Comparison of ENCODE assay signal across 8 cellular contexts in genomic region chr1:117928881-117929339, GRCh38. TPM values are rescaled to one million over a fixed set of nuclear protein-coding genes. Genes with fewer than 3 reads are reported as not detected.
DNase-seq lines count a peak whose midpoint lies in the region; ATAC-seq and TF ChIP-seq lines count a peak whose summit lies in the region.

No MANE protein-coding gene starts in this region.

- no peaks in the 10 kb centered on the region for H3K9me3 Mint-ChIP-seq in Caco-2 (ENCODE audit: unreplicated experiment)
- no peaks in the 10 kb centered on the region for H3K9me3 Mint-ChIP-seq in activated T-helper 17 cell treated with anti-CD3 and anti-CD28 coated beads, Interleukin-2, amount 50 U/mL, for 72 hours
- no peaks in the 10 kb centered on the region for H3K9me3 Mint-ChIP-seq in nephron
- H3K9me3 Mint-ChIP-seq in type B pancreatic cell: no peaks in the 10 kb centered on the region

- peak overlapping the region; percentile 70 for H3K4me3 ChIP-seq in Caco-2 (ENCODE audit: low read depth, low read length)

- H3K9me3 ChIP-seq in Caco-2: no peaks in the 10 kb centered on the region

- H3K4me3 Mint-ChIP-seq in Caco-2 (ENCODE audit: unreplicated experiment): peak overlapping the region; percentile 97
- H3K4me3 Mint-ChIP-seq in activated T-helper 17 cell treated with anti-CD3 and anti-CD28 coated beads, Interleukin-2, amount 50 U/mL, for 72 hours: peak overlapping the region; percentile 99
- peak overlapping the region; percentile 95 to 98 (median 98) for H3K4me3 Mint-ChIP-seq in nephron
- H3K4me3 Mint-ChIP-seq in type B pancreatic cell: peak overlapping the region; percentile 98

- peak; percentile 56 to 58 for DNase-seq in Caco-2
- peak; percentile 74 for DNase-seq in NCI-H82 (lab: John Stamatoyannopoulos, UW)
- peak; percentile 16 for DNase-seq in fibroblast of the conjunctiva (ENCODE audit: low read depth)
- no peak for DNase-seq in type B pancreatic cell (ENCODE audit: extremely low spot score, unreplicated experiment)

- POLR2A ChIA-PET in Caco-2 (lab: Charles Lee): no interaction called here

- TF ChIP-seq CTCF in Caco-2 (IDR thresholded peaks at IDR 0.05; ENCODE audit: insufficient read depth in 1 of 2, low read depth in 1 of 2, low read length in 1 of 2, severe bottlenecking in 1 of 2, unreplicated experiment in 1 of 2) (no peak), nephron (IDR thresholded peaks at IDR 0.05; ENCODE audit: unreplicated experiment in 3 of 3) (peak in 1 of 3 experiments; percentile 30), type B pancreatic cell (conservative IDR thresholded peaks at IDR 0.05) (peak; percentile 31)

- intact Hi-C loops in Caco-2 (cut with micrococcal nuclease; ENCODE audit: unreplicated experiment): no loop called here

- H3K27me3 ChIP-seq in Caco-2 (replicated peaks; ENCODE audit: control insufficient read depth, insufficient read depth, low read length): no peaks in the 10 kb centered on the region

- H3K27ac Mint-ChIP-seq in Caco-2 (ENCODE audit: unreplicated experiment) (peak overlapping the region; percentile 98), nephron (peak overlapping the region; percentile 92 to 98 (median 93)), type B pancreatic cell (peak overlapping the region; percentile 64)
- peak overlapping the region; percentile 95 for H3K27ac Mint-ChIP-seq in activated T-helper 17 cell treated with anti-CD3 and anti-CD28 coated beads, Interleukin-2, amount 50 U/mL, for 72 hours

- no TSS peak for BruUV-seq in Caco-2 (replicated peaks; lab: Mats Ljungman, UMichigan)

- H3K4me1 Mint-ChIP-seq in Caco-2 (ENCODE audit: low read depth, unreplicated experiment) (peaks cover 10% of the 10 kb centered on the region), nephron (peaks cover 38% of the 10 kb centered on the region), type B pancreatic cell (ENCODE audit: unreplicated experiment) (peaks cover 37% of the 10 kb centered on the region)
- peaks cover 34% of the 10 kb centered on the region for H3K4me1 Mint-ChIP-seq in activated T-helper 17 cell treated with anti-CD3 and anti-CD28 coated beads, Interleukin-2, amount 50 U/mL, for 72 hours

- ATAC-seq in GM19372 (IDR thresholded peaks at IDR 0.05; ENCODE audit: low read depth, unreplicated experiment): peak; percentile 36
- ATAC-seq in HG03442 (IDR thresholded peaks at IDR 0.05; ENCODE audit: unreplicated experiment): peak; percentile 35
- ATAC-seq in activated T-helper 17 cell treated with anti-CD3 and anti-CD28 coated beads, Interleukin-2, amount 50 U/mL, for 72 hours (replicated peaks): peak; percentile 25

- H3K4me1 ChIP-seq in Caco-2: 0 out of 2 replicates have a peak, but pooled peaks cover 4% of the 10 kb centered on the region

- H3K36me3 Mint-ChIP-seq in Caco-2 (ENCODE audit: insufficient read depth, unreplicated experiment): peaks cover 6% of the 10 kb centered on the region
- H3K36me3 Mint-ChIP-seq in activated T-helper 17 cell treated with anti-CD3 and anti-CD28 coated beads, Interleukin-2, amount 50 U/mL, for 72 hours (ENCODE audit: low read depth): peaks cover 50% of the 10 kb centered on the region
- H3K36me3 Mint-ChIP-seq in nephron (ENCODE audit: low read depth): peaks cover 9% of the 10 kb centered on the region
- peaks cover 12% of the 10 kb centered on the region for H3K36me3 Mint-ChIP-seq in type B pancreatic cell

- H3K27me3 Mint-ChIP-seq in Caco-2 (ENCODE audit: insufficient read depth, unreplicated experiment) (no peaks in the 10 kb centered on the region), nephron (ENCODE audit: low read depth) (no peaks in the 10 kb centered on the region), type B pancreatic cell (no peaks in the 10 kb centered on the region)
- no peaks in the 10 kb centered on the region for H3K27me3 Mint-ChIP-seq in activated T-helper 17 cell treated with anti-CD3 and anti-CD28 coated beads, Interleukin-2, amount 50 U/mL, for 72 hours

- no peaks in the 10 kb centered on the region for H3K36me3 ChIP-seq in Caco-2 (ENCODE audit: control insufficient read depth, insufficient read depth, low read length)

- CTCF ChIA-PET in Caco-2 (lab: Charles Lee): interaction anchor here (0.6 to 1.0 kb wide), 2 partner anchors 32 to 34 kb away, joined by 3 read pairs; no protein-coding TSS in a partner anchor

RNA-seq across cellular contexts. Expression of gene GDAP2, which starts 0.5 kb away (rescaled TPM):
- 16.4 and 19.5 TPM in 2 replicates for total RNA-seq in Caco-2 (2022)
- 10 to 100 TPM; 15.5 to 23.9 TPM for total RNA-seq in activated T-helper 17 cell treated with anti-CD3 and anti-CD28 coated beads, Interleukin-2, amount 50 U/mL, for 72 hours
- total RNA-seq in type B pancreatic cell (ENCODE audit: low replicate concordance): 20.4 and 25.9 TPM in 2 replicates

RNA-seq across cellular contexts. Expression of gene WDR3, which starts 0.6 kb away (rescaled TPM):
- 27.0 and 28.3 TPM in 2 replicates for total RNA-seq in Caco-2 (2022)
- 10 to 100 TPM; 33.8 to 57.1 TPM for total RNA-seq in activated T-helper 17 cell treated with anti-CD3 and anti-CD28 coated beads, Interleukin-2, amount 50 U/mL, for 72 hours
- 29.6 and 36.9 TPM in 2 replicates for total RNA-seq in type B pancreatic cell (ENCODE audit: low replicate concordance)
